In the genomic region with DNA sequence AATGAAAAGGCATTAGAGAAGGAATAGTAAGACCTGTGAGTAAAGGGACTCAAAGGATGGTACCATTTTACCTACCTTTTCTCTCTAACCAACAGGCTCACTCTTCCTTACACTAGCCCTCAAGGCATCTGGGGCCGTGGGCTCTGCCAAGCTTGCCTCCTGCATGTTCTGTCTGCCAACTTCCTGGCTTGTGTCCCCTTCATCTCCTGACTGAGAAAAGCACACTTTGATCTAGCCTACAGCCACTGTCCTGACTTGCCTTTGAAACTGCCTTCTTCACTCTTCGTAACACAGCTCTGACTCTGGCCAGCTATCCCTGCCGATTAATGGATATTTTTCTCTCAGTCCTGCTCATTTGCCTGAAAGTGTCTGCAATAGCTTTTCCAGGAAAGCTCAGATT, we compare ENCODE assay signal across 1 cellular context.
TF ChIP-seq lines count a peak whose summit lies in the region.

No MANE protein-coding gene starts in this region.

TF ChIP-seq in GM23338, 12 proteins besides CTCF, POLR2A, EP300 and RAD21 (continued from another document):
- TF ChIP-seq, protein P1, sequence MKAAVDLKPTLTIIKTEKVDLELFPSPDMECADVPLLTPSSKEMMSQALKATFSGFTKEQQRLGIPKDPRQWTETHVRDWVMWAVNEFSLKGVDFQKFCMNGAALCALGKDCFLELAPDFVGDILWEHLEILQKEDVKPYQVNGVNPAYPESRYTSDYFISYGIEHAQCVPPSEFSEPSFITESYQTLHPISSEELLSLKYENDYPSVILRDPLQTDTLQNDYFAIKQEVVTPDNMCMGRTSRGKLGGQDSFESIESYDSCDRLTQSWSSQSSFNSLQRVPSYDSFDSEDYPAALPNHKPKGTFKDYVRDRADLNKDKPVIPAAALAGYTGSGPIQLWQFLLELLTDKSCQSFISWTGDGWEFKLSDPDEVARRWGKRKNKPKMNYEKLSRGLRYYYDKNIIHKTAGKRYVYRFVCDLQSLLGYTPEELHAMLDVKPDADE (IDR thresholded peaks at IDR 0.05), result no peak
- no peak for TF ChIP-seq JUNB (IDR thresholded peaks at IDR 0.05; ENCODE audit: unreplicated experiment)
TF ChIP-seq in GM23338: peak in this region for 0.
